In genomic region chr6:71887006-71887743, GRCh38 we compare ENCODE assay signal across 9 cellular contexts. TPM values are rescaled to one million over a fixed set of nuclear protein-coding genes. Genes with fewer than 3 reads are reported as not detected.
DNase-seq lines count a peak whose midpoint lies in the region; ATAC-seq and TF ChIP-seq lines count a peak whose summit lies in the region.
"Had no signal": no experiment of that assay in that cellular context is flagged by ENCODE, and none has a peak within 500 bp of the region (broad histone marks: within the 10 kb centered on the region; RNA-seq: fewer than 3 reads in every experiment).

No MANE protein-coding gene starts in this region.

- H3K27me3 Mint-ChIP-seq in WTC11 (ENCODE audit: low read depth): peaks cover 40% of the 10 kb centered on the region

- H3K4me1 Mint-ChIP-seq in WTC11: no peaks in the 10 kb centered on the region; the same call in 1 of the 2 replicates

- DNase-seq in cardiac muscle cell (ENCODE audit: low read depth in 1 of 2, low spot score in 1 of 2) (peak; percentile 0 to 44), Right ventricle myocardium superior (no peak), WTC11 (ENCODE audit: low spot score) (peak; percentile 26), left lung (peak in 1 of 2 donors; percentile 68), vagina (ENCODE audit: extremely low spot score in 2 of 2) (no peak), NCI-H1694 treated with DMSO at 0.1 percent for 48 hours (lab: John Stamatoyannopoulos, UW) (no peak), NCI-H446 treated with DMSO at 0.1 percent for 48 hours (lab: John Stamatoyannopoulos, UW) (no peak), hippocampal formation (lab: John Stamatoyannopoulos, UW) (no peak)
- DNase-seq: stimulated activated naive CD4-positive, alpha-beta T cell had no signal

- CTCF ChIA-PET in WTC11 (lab: Charles Lee): no interaction called here

- peak overlapping the region; percentile 88 for H3K4me3 Mint-ChIP-seq in WTC11

- H3K9me3 Mint-ChIP-seq in WTC11: no peaks in the 10 kb centered on the region

- no peak for ATAC-seq in Right ventricle myocardium superior (ENCODE audit: poor library complexity)
- ATAC-seq in WTC11: peak; percentile 55
- peak; percentile 22 for ATAC-seq in left lung

- intact Hi-C loops in Right ventricle myocardium superior (cut with DNase I): no loop called here
- intact Hi-C loops in left lung (cut with DNase I): no loop called here
- intact Hi-C loops in vagina (cut with DNase I): no loop called here

- TF ChIP-seq CTCF in cardiac muscle cell (IDR thresholded peaks at IDR 0.05; ENCODE audit: low read depth, low read length) (no peak), WTC11 (IDR thresholded peaks at IDR 0.05) (no peak), left lung (IDR thresholded peaks at IDR 0.05) (no peak), vagina (IDR thresholded peaks at IDR 0.05) (no peak)

- no peaks in the 10 kb centered on the region for H3K36me3 ChIP-seq in cardiac muscle cell
- no peaks in the 10 kb centered on the region for H3K36me3 ChIP-seq in left lung
- H3K36me3 ChIP-seq in vagina: no peaks in the 10 kb centered on the region

- H3K27me3 ChIP-seq in cardiac muscle cell (peaks cover 43% of the 10 kb centered on the region), left lung (peaks cover 0 to 40% of the 10 kb centered on the region in 2 donors), vagina (no peaks in the 10 kb centered on the region)

- peak overlapping the region; percentile 48 for H3K4me3 ChIP-seq in cardiac muscle cell
- H3K4me3 ChIP-seq in left lung: peak overlapping the region; percentile 33 to 36
- peak overlapping the region; percentile 29 to 31 for H3K4me3 ChIP-seq in vagina

- H3K27ac ChIP-seq in cardiac muscle cell (no peak overlapping the region), left lung (no peak overlapping the region), vagina (no peak overlapping the region)

- TF ChIP-seq POLR2A in vagina (IDR thresholded peaks at IDR 0.05): no peak

- no peaks in the 10 kb centered on the region for H3K9me3 ChIP-seq in cardiac muscle cell (ENCODE audit: low read depth)
- H3K9me3 ChIP-seq in left lung: no peaks in the 10 kb centered on the region
- no peaks in the 10 kb centered on the region for H3K9me3 ChIP-seq in vagina

- POLR2A ChIA-PET in WTC11 (lab: Charles Lee): no interaction called here

- no peaks in the 10 kb centered on the region for H3K36me3 Mint-ChIP-seq in WTC11

- H3K4me1 ChIP-seq in cardiac muscle cell (ENCODE audit: low read depth) (peaks cover 3% of the 10 kb centered on the region), left lung (peaks cover 0 to 5% of the 10 kb centered on the region in 2 donors), vagina (peaks cover 7% of the 10 kb centered on the region)

- no peak overlapping the region for H3K27ac Mint-ChIP-seq in WTC11

TF ChIP-seq in WTC11, 78 proteins besides CTCF, POLR2A, EP300 and RAD21:
- TF ChIP-seq TP53 (CRISPR knock-in tag; IDR thresholded peaks at IDR 0.05): 0 out of 2 replicates have a peak, but pooled peaks have one; percentile 27
- no peak for TF ChIP-seq NFATC4 (CRISPR knock-in tag; IDR thresholded peaks at IDR 0.05)
- TF ChIP-seq MAX (CRISPR knock-in tag; IDR thresholded peaks at IDR 0.05): 0 out of 2 replicates have a peak, but pooled peaks have one; percentile 45
- TF ChIP-seq CREB1 (CRISPR knock-in tag; IDR thresholded peaks at IDR 0.05): 0 out of 2 replicates have a peak, but pooled peaks have one; percentile 33
- 0 out of 2 replicates have a peak, but pooled peaks have one; percentile 13 for TF ChIP-seq USF1 (CRISPR knock-in tag; IDR thresholded peaks at IDR 0.05)
- TF ChIP-seq ZNF512 (CRISPR knock-in tag; IDR thresholded peaks at IDR 0.05; ENCODE audit: borderline replicate concordance): no peak

RNA-seq across cellular contexts. Expression of gene RIMS1, which starts 0.8 kb away (rescaled TPM):
- total RNA-seq in cardiac muscle cell (0.92 and 0.95 TPM in 2 replicates), Right ventricle myocardium superior (0.91 TPM), WTC11 (2021) (0.69 to 1.1 TPM (median 1.1 TPM) in 3 replicates), left lung (1 to 10 TPM in 1 of 2 donors, under 1 TPM in 1; 0.99 to 2.0 TPM), vagina (5.2 TPM)
- polyA plus RNA-seq in cardiac muscle cell: 0.17 and 0.29 TPM in 2 replicates

Comparison
In these comparisons a context has a peak if more than half of its experiments do, and no peak if none do; other contexts are left out.
1. DNase-seq: peak in cardiac muscle cell (2 of 2) and WTC11 (single experiment); none in Right ventricle myocardium superior (single experiment), vagina (0 of 2), NCI-H1694 treated with DMSO at 0.1 percent for 48 hours (single experiment), NCI-H446 treated with DMSO at 0.1 percent for 48 hours (single experiment) and hippocampal formation (0 of 2).
2. Peak in every context shown above with its lines, with median percentiles within 50 percentile points of each other: H3K4me3 ChIP-seq.